In genomic region chr14:68285421-68286179, GRCh38 we compare ENCODE assay signal across 8 cellular contexts.
DNase-seq lines count a peak whose midpoint lies in the region; ATAC-seq lines count a peak whose summit lies in the region.

No MANE protein-coding gene starts in this region.

- H3K4me1 Mint-ChIP-seq in effector memory CD8-positive, alpha-beta T cell (ENCODE audit: low read depth in 2 of 2) = peaks cover 37 to 58% of the 10 kb centered on the region in 2 donors

- H3K27me3 Mint-ChIP-seq in effector memory CD8-positive, alpha-beta T cell = no peaks in the 10 kb centered on the region

- no peaks in the 10 kb centered on the region for H3K9me3 Mint-ChIP-seq in effector memory CD8-positive, alpha-beta T cell

- peaks cover 7% of the 10 kb centered on the region for H3K36me3 Mint-ChIP-seq in effector memory CD8-positive, alpha-beta T cell (ENCODE audit: insufficient read depth)

- ATAC-seq in GM19395 (IDR thresholded peaks at IDR 0.05; ENCODE audit: unreplicated experiment) = peak; percentile 25
- peak; percentile 49 for ATAC-seq in effector memory CD8-positive, alpha-beta T cell (replicated peaks)
- ATAC-seq in GM18520 (IDR thresholded peaks at IDR 0.05; ENCODE audit: unreplicated experiment) = no peak
- ATAC-seq in HG03039 (IDR thresholded peaks at IDR 0.05; ENCODE audit: unreplicated experiment) = no peak

- DNase-seq in UCSD-AML1 (lab: John Stamatoyannopoulos, UW; ENCODE audit: unreplicated experiment) (peak; percentile 62), NCI-H2196 treated with DMSO at 0.1 percent for 48 hours (lab: John Stamatoyannopoulos, UW; ENCODE audit: unreplicated experiment) (no peak), NCI-H1048 (lab: John Stamatoyannopoulos, UW) (no peak)
- DNase-seq in effector memory CD8-positive, alpha-beta T cell = peak; percentile 36 to 45 (median 40)
- DNase-seq in stimulated activated CD8-positive, alpha-beta memory T cell treated with anti-CD3 and anti-CD28 coated beads, Interleukin-2, amount 100 ng/mL, for 48 hours (ENCODE audit: low read depth in 2 of 2) = peak; percentile 43 to 48

- peak overlapping the region; percentile 56 to 70 for H3K4me3 Mint-ChIP-seq in effector memory CD8-positive, alpha-beta T cell

- H3K27ac Mint-ChIP-seq in effector memory CD8-positive, alpha-beta T cell = peak overlapping the region; percentile 90 to 97

Comparison
In these comparisons a context has a peak if more than half of its experiments do, and no peak if none do; other contexts are left out.
1. ATAC-seq: peak in GM19395 (single experiment) and effector memory CD8-positive, alpha-beta T cell (single experiment); none in GM18520 (single experiment) and HG03039 (single experiment).
2. DNase-seq: peak in UCSD-AML1 (single experiment), effector memory CD8-positive, alpha-beta T cell (3 of 3) and stimulated activated CD8-positive, alpha-beta memory T cell treated with anti-CD3 and anti-CD28 coated beads, Interleukin-2, amount 100 ng/mL, for 48 hours (2 of 2); none in NCI-H2196 treated with DMSO at 0.1 percent for 48 hours (single experiment) and NCI-H1048 (single experiment).